8 cellular contexts compared by ENCODE assay signal in genomic region chr7:30596043-30596641, GRCh38. TPM values are rescaled to one million over a fixed set of nuclear protein-coding genes. Genes with fewer than 3 reads are reported as not detected.
DNase-seq lines count a peak whose midpoint lies in the region; ATAC-seq and TF ChIP-seq lines count a peak whose summit lies in the region.

No MANE protein-coding gene starts in this region.

- H3K9ac ChIP-seq in HCT116 (ENCODE audit: low read length) (peak overlapping the region; percentile 84), duodenal mucosa (ENCODE audit: low read depth in 1 of 2, low read length in 2 of 2) (peak overlapping the region; percentile 95 to 99)

- POLR2A ChIA-PET in HCT116 (lab: Charles Lee): no interaction called here

- no peak for ATAC-seq in HCT116
- no peak for ATAC-seq in GM18873 (IDR thresholded peaks at IDR 0.05; ENCODE audit: low FRiP score, unreplicated experiment)
- ATAC-seq in GM21447 (IDR thresholded peaks at IDR 0.05; ENCODE audit: unreplicated experiment): no peak
- ATAC-seq in GM18909 (IDR thresholded peaks at IDR 0.05; ENCODE audit: poor library complexity, unreplicated experiment): no peak

- TF ChIP-seq CTCF in HCT116 (IDR thresholded peaks at IDR 0.05 in 2 of 3, conservative IDR thresholded peaks at IDR 0.05 in 1 of 3; ENCODE audit: borderline replicate concordance in 1 of 3, insufficient read depth in 1 of 3, low read depth in 2 of 3, low read length in 2 of 3): no peak

- H3K4me1 ChIP-seq in HCT116 (ENCODE audit: control insufficient read depth in 1 of 2, insufficient read depth in 2 of 2, low read length in 2 of 2) (peaks cover 5 to 16% of the 10 kb centered on the region in 2 experiments; a peak in 3 of 4 replicates), SJSA1 (replicated peaks) (peaks cover 5% of the 10 kb centered on the region), duodenal mucosa (ENCODE audit: control insufficient read depth in 1 of 2, insufficient read depth in 2 of 2, low read length in 2 of 2) (peaks cover 18 to 28% of the 10 kb centered on the region in 2 donors)

- DNase-seq in Caki2 (ENCODE audit: low read depth) (peak; percentile 51), HCT116 (ENCODE audit: low read depth, low spot score) (no peak), SJSA1 (ENCODE audit: low read depth in 1 of 2, low spot score in 2 of 2) (peak in 1 of 2 experiments; percentile 26), myocyte (ENCODE audit: low read depth) (peak; percentile 53)

- BruUV-seq in HCT116 (replicated peaks; lab: Mats Ljungman, UMichigan): no TSS peak

- intact Hi-C loops in HCT116 (cut with micrococcal nuclease): loop anchor here (10.0 kb wide), 1 partner anchor 1899 kb away; the partner anchor contains the start of genes AVL9 and LSM5

- no peak for TF ChIP-seq POLR2A in HCT116 (IDR thresholded peaks at IDR 0.05; ENCODE audit: borderline replicate concordance, extremely low read depth, insufficient read depth, insufficient read length)

- peak overlapping the region; percentile 92; the same call in 1 of the 2 replicates for H3K27ac ChIP-seq in HCT116 (ENCODE audit: low read depth, low read length)
- no peak overlapping the region; the same call in 1 of the 2 replicates for H3K27ac ChIP-seq in SJSA1
- H3K27ac ChIP-seq in duodenal mucosa (ENCODE audit: low read depth, low read length): no peak overlapping the region

- H2AFZ ChIP-seq in HCT116 (ENCODE audit: low read depth, low read length, poor library complexity, severe bottlenecking): no peak overlapping the region

- peak overlapping the region; percentile 96 for H3K4me2 ChIP-seq in HCT116 (ENCODE audit: low read length)

- H3K36me3 ChIP-seq in HCT116 (ENCODE audit: control insufficient read depth in 1 of 2, insufficient read depth in 2 of 2, low read length in 2 of 2) (peaks cover 12 to 26% of the 10 kb centered on the region in 2 experiments), SJSA1 (peaks cover 23% of the 10 kb centered on the region), duodenal mucosa (ENCODE audit: control insufficient read depth in 1 of 2, insufficient read depth in 2 of 2, low read length in 2 of 2) (peaks cover 11 to 20% of the 10 kb centered on the region in 2 donors)

- H3K9me3 ChIP-seq in HCT116 (ENCODE audit: control insufficient read depth in 1 of 2, insufficient read depth in 1 of 2, low read depth in 1 of 2, low read length in 2 of 2) (no peaks in the 10 kb centered on the region), SJSA1 (replicated peaks) (no peaks in the 10 kb centered on the region), duodenal mucosa (ENCODE audit: control insufficient read depth in 1 of 2, low read length in 2 of 2) (no peaks in the 10 kb centered on the region)

- no peaks in the 10 kb centered on the region for H3K27me3 ChIP-seq in HCT116 (ENCODE audit: insufficient read depth, low read length)
- H3K27me3 ChIP-seq in SJSA1 (replicated peaks): no peaks in the 10 kb centered on the region
- H3K27me3 ChIP-seq in duodenal mucosa (ENCODE audit: control insufficient read depth in 1 of 2, insufficient read depth in 2 of 2, low read length in 2 of 2): no peaks in the 10 kb centered on the region

- no peaks in the 10 kb centered on the region for H4K20me1 ChIP-seq in HCT116 (ENCODE audit: insufficient read depth)

- H3K4me3 ChIP-seq in HCT116 (replicated peaks in 1 of 2; ENCODE audit: low read depth in 1 of 2, low read length in 2 of 2) (peak overlapping the region; percentile 88 to 98), SJSA1 (peak overlapping the region; percentile 86), duodenal mucosa (ENCODE audit: low read depth in 1 of 2, low read length in 2 of 2) (peak overlapping the region; percentile 89 to 99)

- TF ChIP-seq RAD21 in HCT116 (IDR thresholded peaks at IDR 0.05; ENCODE audit: low read depth): no peak

- RAD21 ChIA-PET in HCT116 (lab: Charles Lee; ENCODE audit: low non-redundant PET in 1 of 2, low total read pairs in 2 of 2, uncharacterized antibody in 2 of 2, unreplicated experiment in 2 of 2): no interaction called here

- in situ Hi-C loops in Caki2 (cut with HindIII; ENCODE audit: low pct_unique_long_range_greater_than_20kb, low sequenced_read_pairs): no loop called here

- CTCF ChIA-PET in HCT116 (lab: Charles Lee): no interaction called here

- H3K9me2 ChIP-seq in HCT116 (ENCODE audit: insufficient read depth): no peaks in the 10 kb centered on the region

- peaks cover 84% of the 10 kb centered on the region for H3K79me2 ChIP-seq in HCT116 (ENCODE audit: insufficient read depth, low read length)

TF ChIP-seq in HCT116, 20 proteins besides CTCF, POLR2A, EP300 and RAD21:
- TF ChIP-seq YY1 (IDR thresholded peaks at IDR 0.05; ENCODE audit: extremely low read depth, insufficient replicate concordance, low read depth, low read length): no peak
- TF ChIP-seq, protein P1, sequence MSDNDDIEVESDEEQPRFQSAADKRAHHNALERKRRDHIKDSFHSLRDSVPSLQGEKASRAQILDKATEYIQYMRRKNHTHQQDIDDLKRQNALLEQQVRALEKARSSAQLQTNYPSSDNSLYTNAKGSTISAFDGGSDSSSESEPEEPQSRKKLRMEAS (IDR thresholded peaks at IDR 0.05): peak; percentile 48; the same call in 1 of the 2 replicates
- peak; percentile 64 for TF ChIP-seq CEBPB (IDR thresholded peaks at IDR 0.05; ENCODE audit: low read depth)
- TF ChIP-seq JUND (IDR thresholded peaks at IDR 0.05): no peak
TF ChIP-seq in HCT116: peak in this region for 2.

RNA-seq across cellular contexts. Expression of gene GARS1, which starts 1.5 kb away (rescaled TPM):
- total RNA-seq in Caki2 (2014; rRNA removed; shearing (Covaris generic); ENCODE audit: low replicate concordance): 194 and 210 TPM in 2 replicates
- total RNA-seq in HCT116 (2021; ENCODE audit: unreplicated experiment): 329 TPM
- 397 and 465 TPM in 2 replicates for polyA plus RNA-seq in HCT116 (2012)
- total RNA-seq in SJSA1 (2014; rRNA removed; shearing (Covaris generic)): 98.9 and 213 TPM in 2 replicates
- total RNA-seq in myocyte: 102 and 140 TPM in 2 replicates
- 420 TPM for polyA plus RNA-seq in myocyte (2012)
